1 cellular context compared by ENCODE assay signal in genomic region chr4:139746430-139746829, GRCh38.
TF ChIP-seq lines count a peak whose summit lies in the region.

No MANE protein-coding gene starts in this region.

TF ChIP-seq in GM23338, 12 proteins besides CTCF, POLR2A, EP300 and RAD21 (continued from another document):
- TF ChIP-seq ETS1 (IDR thresholded peaks at IDR 0.05): no peak
- no peak for TF ChIP-seq ZNF462 (CRISPR knock-in tag; IDR thresholded peaks at IDR 0.05)
- TF ChIP-seq EZH2 (IDR thresholded peaks at IDR 0.05; ENCODE audit: low read depth, unreplicated experiment): no peak
- TF ChIP-seq STAT1 (IDR thresholded peaks at IDR 0.05; ENCODE audit: unreplicated experiment): no peak
- TF ChIP-seq CREB1 (CRISPR knock-in tag; IDR thresholded peaks at IDR 0.05; ENCODE audit: low read depth): no peak
- no peak for TF ChIP-seq NANOG (IDR thresholded peaks at IDR 0.05; ENCODE audit: borderline replicate concordance)
